ENCODE assay signal across 20 cellular contexts in genomic region chr12:53941750-53942149, GRCh38. TPM values are rescaled to one million over a fixed set of nuclear protein-coding genes. Genes with fewer than 3 reads are reported as not detected.
DNase-seq lines count a peak whose midpoint lies in the region; ATAC-seq and TF ChIP-seq lines count a peak whose summit lies in the region.
"Had no signal": no experiment of that assay in that cellular context is flagged by ENCODE, and none has a peak within 500 bp of the region (broad histone marks: within the 10 kb centered on the region; RNA-seq: fewer than 3 reads in every experiment).

No MANE protein-coding gene starts in this region.

- H3K4me3 Mint-ChIP-seq in MCF 10A (ENCODE audit: unreplicated experiment), result peak overlapping the region; percentile 62
- H3K4me3 Mint-ChIP-seq in naive thymus-derived CD8-positive, alpha-beta T cell, result no peak overlapping the region
- H3K4me3 Mint-ChIP-seq: CD8-positive, alpha-beta T cell; H9 had no signal

- peak overlapping the region; percentile 41 for H3K27ac Mint-ChIP-seq in MCF 10A (ENCODE audit: low read depth, unreplicated experiment)
- no peak overlapping the region for H3K27ac Mint-ChIP-seq in naive thymus-derived CD8-positive, alpha-beta T cell
- H3K27ac Mint-ChIP-seq: CD8-positive, alpha-beta T cell; H9 had no signal

- no peak for TF ChIP-seq CTCF in MCF 10A (IDR thresholded peaks at IDR 0.05; ENCODE audit: unreplicated experiment)
- no peak for TF ChIP-seq CTCF in breast epithelium (IDR thresholded peaks at IDR 0.05)
- TF ChIP-seq CTCF in WERI-Rb-1 (IDR thresholded peaks at IDR 0.05; ENCODE audit: low read depth, low read length), result no peak

- DNase-seq in MCF 10A (ENCODE audit: unreplicated experiment) (no peak), breast epithelium (ENCODE audit: low spot score in 2 of 2) (no peak), SK-N-MC (ENCODE audit: low read depth, low spot score) (peak; percentile 82), erythroblast (lab: John Stamatoyannopoulos, UW) (no peak), WERI-Rb-1 (no peak)
- no peak for DNase-seq in naive thymus-derived CD8-positive, alpha-beta T cell
- no peak for DNase-seq in stimulated activated CD8-positive, alpha-beta memory T cell treated with anti-CD3 and anti-CD28 coated beads, Interleukin-4, amount 100 ng/mL, for 48 hours
- DNase-seq: CD8-positive, alpha-beta T cell; DMS79 treated with DMSO at 0.1 percent for 48 hours; H9; Karpas-422; NCI-H1105 treated with DMSO at 0.1 percent for 48 hours; NCI-H1694 treated with DMSO at 0.1 percent for 48 hours; NCI-H2107; NCI-H226; NCI-H526 treated with DMSO at 0.1 percent for 48 hours had no signal

- no peak overlapping the region for H3K9ac ChIP-seq in SK-N-MC (ENCODE audit: insufficient read length)

- BruUV-seq in MCF 10A (replicated peaks; lab: Mats Ljungman, UMichigan), result no TSS peak

- H3K4me1 Mint-ChIP-seq in MCF 10A (ENCODE audit: insufficient read depth, unreplicated experiment), result peaks cover 40% of the 10 kb centered on the region
- H3K4me1 Mint-ChIP-seq in naive thymus-derived CD8-positive, alpha-beta T cell, result peaks cover 6 to 27% (median 16%) of the 10 kb centered on the region in 4 donors

- ATAC-seq in naive thymus-derived CD8-positive, alpha-beta T cell, result peak; percentile 41 to 43
- no peak for ATAC-seq in GM18520 (IDR thresholded peaks at IDR 0.05; ENCODE audit: unreplicated experiment)
- ATAC-seq: CD8-positive, alpha-beta T cell had no signal

- intact Hi-C loops in MCF 10A (cut with micrococcal nuclease), result no loop called here
- intact Hi-C loops in breast epithelium (cut with DNase I; ENCODE audit: low total_unique reads), result no loop called here

- peaks cover 15% of the 10 kb centered on the region for H3K36me3 Mint-ChIP-seq in MCF 10A (ENCODE audit: insufficient read depth, unreplicated experiment)
- peaks cover 0 to 7% (median 3%) of the 10 kb centered on the region in 3 donors for H3K36me3 Mint-ChIP-seq in naive thymus-derived CD8-positive, alpha-beta T cell
- H3K36me3 Mint-ChIP-seq: CD8-positive, alpha-beta T cell had no signal

- H3K27me3 Mint-ChIP-seq in MCF 10A (ENCODE audit: insufficient read depth, unreplicated experiment), result no peaks in the 10 kb centered on the region
- peaks cover 53 to 92% (median 80%) of the 10 kb centered on the region in 5 donors for H3K27me3 Mint-ChIP-seq in naive thymus-derived CD8-positive, alpha-beta T cell

- CTCF ChIA-PET in MCF 10A (lab: Yijun Ruan, JAX), result interaction anchor here (0.6 to 4.1 kb wide), 7 partner anchors 43 to 273 kb away, joined by 3 to 21 read pairs (median 3); partner anchors contain the start of gene HOXC10

- H3K27ac ChIP-seq in breast epithelium (no peak overlapping the region), SK-N-MC (peak overlapping the region; percentile 16; the same call in 1 of the 2 replicates), WERI-Rb-1 (no peak overlapping the region)
- H3K27ac ChIP-seq: 22Rv1, SJSA1 had no signal

- peaks cover 18 to 98% of the 10 kb centered on the region in 2 donors for H3K27me3 ChIP-seq in breast epithelium
- H3K27me3 ChIP-seq in WERI-Rb-1 (ENCODE audit: insufficient read depth, low read depth, severe bottlenecking), result peaks cover 57% of the 10 kb centered on the region
- H3K27me3 ChIP-seq: SJSA1 had no signal

- no peaks in the 10 kb centered on the region for H3K4me1 ChIP-seq in breast epithelium

- no peak for TF ChIP-seq POLR2A in breast epithelium (IDR thresholded peaks at IDR 0.05)
- TF ChIP-seq POLR2A in erythroblast (IDR thresholded peaks at IDR 0.05; ENCODE audit: low read length), result no peak

- H3K36me3 ChIP-seq in breast epithelium, result no peaks in the 10 kb centered on the region
- H3K36me3 ChIP-seq in SK-N-MC (ENCODE audit: insufficient read depth, low read length), result peaks cover 8% of the 10 kb centered on the region; the same call in 1 of the 2 replicates
- no peaks in the 10 kb centered on the region for H3K36me3 ChIP-seq in WERI-Rb-1

- H3K9me3 ChIP-seq in breast epithelium (no peaks in the 10 kb centered on the region), SK-N-MC (ENCODE audit: low read depth, low read length) (no peaks in the 10 kb centered on the region), WERI-Rb-1 (ENCODE audit: severe bottlenecking) (no peaks in the 10 kb centered on the region)
- H3K9me3 ChIP-seq: SJSA1 had no signal

- H3K9me3 Mint-ChIP-seq in MCF 10A (ENCODE audit: unreplicated experiment), result no peaks in the 10 kb centered on the region
- peaks cover 0 to 6% (median 0%) of the 10 kb centered on the region in 9 donors for H3K9me3 Mint-ChIP-seq in naive thymus-derived CD8-positive, alpha-beta T cell
- H3K9me3 Mint-ChIP-seq: CD8-positive, alpha-beta T cell had no signal

- H3K4me3 ChIP-seq in breast epithelium (no peak overlapping the region), SK-N-MC (peak overlapping the region; percentile 62), WERI-Rb-1 (ENCODE audit: low read depth, low read length) (no peak overlapping the region)
- H3K4me3 ChIP-seq: SJSA1 had no signal

- POLR2A ChIA-PET in MCF 10A (lab: Yijun Ruan, JAX), result interaction anchor here (0.8 to 4.8 kb wide), 4 partner anchors 12 to 195 kb away, joined by 3 to 59 read pairs (median 4); partner anchors contain the start of genes HOTAIR, HOXC11 and HOXC12
- POLR2A ChIA-PET in naive thymus-derived CD8-positive, alpha-beta T cell (lab: Charles Lee), result interaction anchor here (0.5 kb wide), 1 partner anchor 37 kb away, joined by 3 read pairs; no protein-coding TSS in a partner anchor

RNA-seq across cellular contexts. Expression of gene HOXC13, which starts 3.1 kb away (rescaled TPM):
- 5.3 and 6.0 TPM in 2 replicates for total RNA-seq in MCF 10A (2022)
- 1 to 10 TPM in 1 of 3 donors, under 1 TPM in 1, not detected in 1; 0.98 to 1.0 TPM for total RNA-seq in breast epithelium
- not detected for total RNA-seq in naive thymus-derived CD8-positive, alpha-beta T cell
- not detected for polyA plus RNA-seq in naive thymus-derived CD8-positive, alpha-beta T cell
- total RNA-seq: CD8-positive, alpha-beta T cell; H9 had no signal

RNA-seq across cellular contexts. Expression of gene HOXC12, which starts 13.0 kb away (rescaled TPM):
- not detected in 2 replicates for total RNA-seq in MCF 10A (2022)
- under 1 TPM in 1 of 3 donors, not detected in 2; 0.15 TPM for total RNA-seq in breast epithelium
- total RNA-seq in naive thymus-derived CD8-positive, alpha-beta T cell, result not detected
- not detected for polyA plus RNA-seq in naive thymus-derived CD8-positive, alpha-beta T cell
- total RNA-seq: CD8-positive, alpha-beta T cell; H9 had no signal

RNA-seq across cellular contexts. Expression of gene HOXC11, which starts 31.2 kb away (rescaled TPM):
- total RNA-seq in MCF 10A (2022) (1.2 and 1.6 TPM in 2 replicates), breast epithelium (under 1 TPM in 1 of 3 donors, not detected in 2; 0.29 TPM)
- not detected for total RNA-seq in naive thymus-derived CD8-positive, alpha-beta T cell
- not detected for polyA plus RNA-seq in naive thymus-derived CD8-positive, alpha-beta T cell
- total RNA-seq: CD8-positive, alpha-beta T cell; H9; HT-29 had no signal

RNA-seq across cellular contexts. Expression of gene HOTAIR, which starts 33.0 kb away (rescaled TPM):
- total RNA-seq in MCF 10A (2022) (1.5 and 2.0 TPM in 2 replicates), breast epithelium (1 to 10 TPM in 1 of 3 donors, under 1 TPM in 1, not detected in 1; 0.73 to 1.3 TPM)
- not detected for total RNA-seq in naive thymus-derived CD8-positive, alpha-beta T cell
- not detected for polyA plus RNA-seq in naive thymus-derived CD8-positive, alpha-beta T cell
- total RNA-seq: CD8-positive, alpha-beta T cell; H9 had no signal

RNA-seq across cellular contexts. Expression of gene HOXC10, which starts 43.2 kb away (rescaled TPM):
- not detected in 2 replicates for total RNA-seq in MCF 10A (2022)
- 10 to 100 TPM in 1 of 3 donors, 1 to 10 TPM in 2; 2.0 to 10.9 (median 4.3) TPM for total RNA-seq in breast epithelium
- not detected for total RNA-seq in naive thymus-derived CD8-positive, alpha-beta T cell
- polyA plus RNA-seq in naive thymus-derived CD8-positive, alpha-beta T cell, result not detected
- total RNA-seq: CD8-positive, alpha-beta T cell; H9; HT-29 had no signal
